ENCODE assay signal across 10 cellular contexts in the genomic region with DNA sequence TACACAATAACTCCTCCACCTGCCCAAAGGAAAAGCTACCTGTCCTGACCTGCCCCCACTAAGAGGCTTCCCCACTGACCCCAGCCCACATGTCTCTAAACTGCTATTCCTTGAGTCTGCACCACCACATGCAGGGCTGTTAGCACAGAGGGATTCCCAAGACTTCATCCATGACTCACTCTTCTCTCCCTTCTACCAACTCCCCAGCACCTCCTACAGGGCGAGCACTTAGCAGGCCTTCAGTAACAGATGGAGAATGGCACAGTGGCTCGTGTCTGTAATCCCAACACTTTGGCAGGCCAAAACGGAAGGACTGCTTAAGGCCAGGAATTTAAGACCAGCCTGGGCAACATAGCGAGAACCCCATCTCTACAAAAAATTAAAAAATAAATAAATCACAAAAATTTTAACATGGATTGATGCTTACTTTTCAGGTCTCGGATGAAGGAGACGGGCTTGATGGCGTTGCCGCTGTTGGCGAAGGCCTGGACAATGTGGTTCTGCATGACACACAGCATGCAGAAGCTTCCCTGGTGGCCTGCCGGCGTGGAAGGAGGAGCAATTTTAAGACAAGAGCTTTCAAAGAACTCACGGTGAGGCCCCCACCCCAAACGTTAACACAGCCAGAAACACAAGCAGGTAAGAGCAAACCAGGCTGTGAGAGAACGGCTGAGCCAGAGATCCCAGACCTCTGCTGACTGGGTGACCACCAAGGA. TPM values are rescaled to one million over a fixed set of nuclear protein-coding genes. Genes with fewer than 3 reads are reported as not detected.
A peak's percentile ranks its signal among the peaks of the same experiment; 100 is the strongest.
DNase-seq lines count a peak whose midpoint lies in the region; ATAC-seq, FAIRE-seq and TF ChIP-seq lines count a peak whose summit lies in the region.
"Had no signal": no experiment of that assay in that cellular context is flagged by ENCODE, and none has a peak within 500 bp of the region (broad histone marks: within the 10 kb centered on the region; RNA-seq: fewer than 3 reads in every experiment).

No MANE protein-coding gene starts in this region.

- H3K36me3 ChIP-seq in kidney epithelial cell (ENCODE audit: control insufficient read depth, insufficient read depth, low read length) = peaks cover 4% of the 10 kb centered on the region

- TF ChIP-seq CTCF in HFF-Myc (IDR thresholded peaks at IDR 0.05; ENCODE audit: low read depth, low read length, missing control alignments) (peak; percentile 62), kidney epithelial cell (IDR thresholded peaks at IDR 0.05; ENCODE audit: insufficient read depth, low read length, poor library complexity, severe bottlenecking) (peak; percentile 47)

- no peak overlapping the region for H3K4me3 Mint-ChIP-seq in activated T-helper 1 cell treated with anti-CD3 and anti-CD28 coated beads, Interleukin-12 subunit alpha, Interleukin-12 subunit beta, Interleukin-2, Interleukin-4 antibody, amounts not matched to agents 30 ng/mL and 10 ng/mL and 1 ng/mL, durations not matched to agents 14 hours and 24 hours and 36 hours
- no peak overlapping the region for H3K4me3 Mint-ChIP-seq in immature natural killer cell

- peak overlapping the region; percentile 3 for H3K27ac Mint-ChIP-seq in activated T-helper 1 cell treated with anti-CD3 and anti-CD28 coated beads, Interleukin-12 subunit alpha, Interleukin-12 subunit beta, Interleukin-2, Interleukin-4 antibody, amounts not matched to agents 30 ng/mL and 10 ng/mL and 1 ng/mL, durations not matched to agents 14 hours and 24 hours and 36 hours
- peak overlapping the region in 1 of 6 donors; percentile 66 for H3K27ac Mint-ChIP-seq in immature natural killer cell

- no peak for FAIRE-seq in GM12892 (lab: Jason Lieb, UNC)

- peaks cover 23% of the 10 kb centered on the region for H3K4me1 Mint-ChIP-seq in activated T-helper 1 cell treated with anti-CD3 and anti-CD28 coated beads, Interleukin-12 subunit alpha, Interleukin-12 subunit beta, Interleukin-2, Interleukin-4 antibody, amounts not matched to agents 30 ng/mL and 10 ng/mL and 1 ng/mL, durations not matched to agents 14 hours and 24 hours and 36 hours (ENCODE audit: low read depth)
- peaks cover 2 to 24% of the 10 kb centered on the region in 2 donors for H3K4me1 Mint-ChIP-seq in immature natural killer cell

- no peaks in the 10 kb centered on the region for H3K27me3 ChIP-seq in kidney epithelial cell (ENCODE audit: control insufficient read depth, insufficient read depth, low read length)

- DNase-seq in D341Med (ENCODE audit: low spot score) (peak; percentile 75), HFF-Myc (ENCODE audit: extremely low read depth, low read depth) (no peak), kidney epithelial cell (ENCODE audit: low read depth) (no peak), immature natural killer cell (no peak), GM12892 (ENCODE audit: insufficient read length) (no peak)
- no peak for DNase-seq in activated T-helper 1 cell treated with anti-CD3 and anti-CD28 coated beads, Interleukin-12 subunit alpha, Interleukin-12 subunit beta, Interleukin-2, Interleukin-4 antibody, amounts not matched to agents 30 ng/mL and 10 ng/mL and 1 ng/mL, durations not matched to agents 14 hours and 24 hours and 36 hours (ENCODE audit: low spot score)
- DNase-seq: kidney glomerular epithelial cell, NCI-H748 treated with DMSO at 0.1 percent for 48 hours had no signal

- H3K9me3 Mint-ChIP-seq in activated T-helper 1 cell treated with anti-CD3 and anti-CD28 coated beads, Interleukin-12 subunit alpha, Interleukin-12 subunit beta, Interleukin-2, Interleukin-4 antibody, amounts not matched to agents 30 ng/mL and 10 ng/mL and 1 ng/mL, durations not matched to agents 14 hours and 24 hours and 36 hours = no peaks in the 10 kb centered on the region
- peaks cover 0 to 1% (median 0%) of the 10 kb centered on the region in 6 donors for H3K9me3 Mint-ChIP-seq in immature natural killer cell

- intact Hi-C loops in activated T-helper 1 cell treated with anti-CD3 and anti-CD28 coated beads, Interleukin-12 subunit alpha, Interleukin-12 subunit beta, Interleukin-2, Interleukin-4 antibody, amounts not matched to agents 30 ng/mL and 10 ng/mL and 1 ng/mL, durations not matched to agents 14 hours and 24 hours and 36 hours (cut with micrococcal nuclease) = no loop called here

- no peak overlapping the region for H3K4me3 ChIP-seq in HFF-Myc (replicated peaks; ENCODE audit: low read depth, low read length)
- no peak overlapping the region for H3K4me3 ChIP-seq in kidney epithelial cell (ENCODE audit: low read depth, low read length)

- H3K27me3 Mint-ChIP-seq in activated T-helper 1 cell treated with anti-CD3 and anti-CD28 coated beads, Interleukin-12 subunit alpha, Interleukin-12 subunit beta, Interleukin-2, Interleukin-4 antibody, amounts not matched to agents 30 ng/mL and 10 ng/mL and 1 ng/mL, durations not matched to agents 14 hours and 24 hours and 36 hours (ENCODE audit: insufficient read depth) = no peaks in the 10 kb centered on the region
- H3K27me3 Mint-ChIP-seq in immature natural killer cell (ENCODE audit: low read depth in 3 of 3) = peaks cover 3 to 9% (median 5%) of the 10 kb centered on the region in 3 donors

- no peak for TF ChIP-seq POLR2A in GM12892 (IDR thresholded peaks at IDR 0.05; ENCODE audit: low read depth, low read length)

- ATAC-seq in GM18907 (IDR thresholded peaks at IDR 0.05; ENCODE audit: unreplicated experiment) (no peak), HG03097 (IDR thresholded peaks at IDR 0.05; ENCODE audit: low FRiP score, unreplicated experiment) (no peak)

- peaks cover 75% of the 10 kb centered on the region for H3K36me3 Mint-ChIP-seq in activated T-helper 1 cell treated with anti-CD3 and anti-CD28 coated beads, Interleukin-12 subunit alpha, Interleukin-12 subunit beta, Interleukin-2, Interleukin-4 antibody, amounts not matched to agents 30 ng/mL and 10 ng/mL and 1 ng/mL, durations not matched to agents 14 hours and 24 hours and 36 hours (ENCODE audit: low read depth)
- peaks cover 26 to 68% (median 45%) of the 10 kb centered on the region in 3 donors for H3K36me3 Mint-ChIP-seq in immature natural killer cell

RNA-seq across cellular contexts. Expression of a gene that starts 12.0 kb away (rescaled TPM):
- 126 and 138 TPM in 2 replicates for total RNA-seq in activated T-helper 1 cell treated with anti-CD3 and anti-CD28 coated beads, Interleukin-12 subunit alpha, Interleukin-12 subunit beta, Interleukin-2, Interleukin-4 antibody, amounts not matched to agents 30 ng/mL and 10 ng/mL and 1 ng/mL, durations not matched to agents 14 hours and 24 hours and 36 hours
- total RNA-seq in kidney epithelial cell = 48.6 and 64.7 TPM in 2 replicates
- polyA plus RNA-seq in immature natural killer cell = 10 to 100 TPM in 2 of 3 donors, 1 to 10 TPM in 1; 9.6 to 31.7 (median 22.7) TPM
- 38.1 TPM for polyA plus RNA-seq in GM12892 (2012; ENCODE audit: missing spikeins)

RNA-seq across cellular contexts. Expression of a gene that starts 46.6 kb away (rescaled TPM):
- total RNA-seq in activated T-helper 1 cell treated with anti-CD3 and anti-CD28 coated beads, Interleukin-12 subunit alpha, Interleukin-12 subunit beta, Interleukin-2, Interleukin-4 antibody, amounts not matched to agents 30 ng/mL and 10 ng/mL and 1 ng/mL, durations not matched to agents 14 hours and 24 hours and 36 hours = 147 TPM in 2 replicates
- total RNA-seq in kidney epithelial cell = 34.1 and 38.4 TPM in 2 replicates
- 100 to 1,000 TPM; 176 to 336 (median 233) TPM for polyA plus RNA-seq in immature natural killer cell
- polyA plus RNA-seq in GM12892 (2012; ENCODE audit: missing spikeins) = 182 TPM
